17 cellular contexts compared by ENCODE assay signal in the genomic region with DNA sequence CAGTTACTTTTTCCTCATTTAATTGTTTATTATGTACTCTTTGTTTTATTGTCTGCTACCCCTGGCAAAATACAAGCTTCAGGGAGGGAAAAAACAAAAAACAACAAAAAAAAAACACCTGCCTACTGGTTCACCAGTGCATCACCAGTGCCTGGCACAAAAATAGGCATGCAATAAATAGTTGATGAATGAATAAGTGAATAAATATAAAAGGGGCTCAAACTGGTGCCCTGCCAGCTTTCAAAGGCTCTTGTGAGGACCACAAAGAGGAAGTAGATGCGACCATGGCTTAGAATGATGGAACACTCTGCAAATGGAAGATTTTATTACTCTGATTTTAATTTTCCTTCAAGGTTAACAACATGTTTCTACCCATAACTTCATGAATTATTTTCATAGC.
DNase-seq lines count a peak whose midpoint lies in the region; ATAC-seq and TF ChIP-seq lines count a peak whose summit lies in the region.
"Had no signal": no experiment of that assay in that cellular context is flagged by ENCODE, and none has a peak within 500 bp of the region (broad histone marks: within the 10 kb centered on the region; RNA-seq: fewer than 3 reads in every experiment).

No MANE protein-coding gene starts in this region.

- H3K4me3 ChIP-seq in SJSA1: no peak overlapping the region
- no peak overlapping the region for H3K4me3 ChIP-seq in gastroesophageal sphincter
- no peak overlapping the region for H3K4me3 ChIP-seq in tibial artery
- H3K4me3 ChIP-seq: dorsolateral prefrontal cortex had no signal

- DNase-seq in Kasumi-1 (lab: John Stamatoyannopoulos, UW): peak; percentile 36 to 66
- DNase-seq in SJSA1 (ENCODE audit: low read depth in 1 of 2, low spot score in 2 of 2): peak in 1 of 2 experiments; percentile 50
- DNase-seq in tibial artery: no peak
- DNase-seq in epidermal melanocyte (ENCODE audit: insufficient read length, low spot score): no peak
- no peak for DNase-seq in NCI-H2081 treated with DMSO at 0.1 percent for 48 hours (lab: John Stamatoyannopoulos, UW)
- DNase-seq: activated naive CD4-positive, alpha-beta T cell; C1 segment of cervical spinal cord; DMS153; dorsolateral prefrontal cortex; left ventricle myocardium superior; NCI-H1930; NCI-H526 treated with DMSO at 0.1 percent for 48 hours; stimulated activated CD4-positive, alpha-beta T cell treated with anti-CD3 and anti-CD28 coated beads, Interleukin-15, amount 100 ng/mL, for 24 hours had no signal

- TF ChIP-seq EP300 in gastroesophageal sphincter (IDR thresholded peaks at IDR 0.05): no peak

- intact Hi-C loops in tibial artery (cut with DNase I; ENCODE audit: low total_unique reads): no loop called here

- no peak for TF ChIP-seq CTCF in gastroesophageal sphincter (IDR thresholded peaks at IDR 0.05)
- TF ChIP-seq CTCF in tibial artery (IDR thresholded peaks at IDR 0.05): no peak

- H3K27ac ChIP-seq in SJSA1 (peak overlapping the region; percentile 97), gastroesophageal sphincter (peak overlapping the region in 3 of 4 donors; percentile 3 to 71 (median 66)), tibial artery (peak overlapping the region; percentile 58 to 68)
- H3K27ac ChIP-seq: dorsolateral prefrontal cortex had no signal

- no peaks in the 10 kb centered on the region for H3K36me3 ChIP-seq in SJSA1
- no peaks in the 10 kb centered on the region for H3K36me3 ChIP-seq in gastroesophageal sphincter
- H3K36me3 ChIP-seq in tibial artery: no peaks in the 10 kb centered on the region

- no peaks in the 10 kb centered on the region for H3K27me3 ChIP-seq in SJSA1 (replicated peaks)
- no peaks in the 10 kb centered on the region for H3K27me3 ChIP-seq in gastroesophageal sphincter
- H3K27me3 ChIP-seq in tibial artery: no peaks in the 10 kb centered on the region

- ATAC-seq in gastroesophageal sphincter: no peak
- ATAC-seq in GM21723 (IDR thresholded peaks at IDR 0.05; ENCODE audit: unreplicated experiment): no peak
- ATAC-seq: activated CD4-positive, CD25-positive, alpha-beta regulatory T cell treated with anti-CD3 and anti-CD28 coated beads, Interleukin-2, amount 50 U/mL, for 24 hours; natural killer cell treated with Interleukin-12 subunit alpha and Interleukin-12 subunit beta and Interleukin-15 and Interleukin-18, amount 100 ng/mL, for 72 hours had no signal

- H3K9me3 ChIP-seq in SJSA1 (replicated peaks) (no peaks in the 10 kb centered on the region), gastroesophageal sphincter (no peaks in the 10 kb centered on the region), tibial artery (no peaks in the 10 kb centered on the region)

- no peak for TF ChIP-seq POLR2A in gastroesophageal sphincter (IDR thresholded peaks at IDR 0.05)

- H3K4me1 ChIP-seq in SJSA1 (replicated peaks) (peaks cover 74% of the 10 kb centered on the region), gastroesophageal sphincter (peaks cover 0 to 10% (median 6%) of the 10 kb centered on the region in 3 donors), tibial artery (peaks cover 0 to 53% (median 13%) of the 10 kb centered on the region in 4 donors)

- 50 to 80% methylated on average over 1 of the region's 1 CpG for WGBS in gastroesophageal sphincter (ENCODE audit: low coverage in 1 of 2), 2 donors

Comparison
In these comparisons a context has a peak if more than half of its experiments do, and no peak if none do; other contexts are left out.
1. DNase-seq: peak in Kasumi-1 (2 of 2); none in tibial artery (0 of 2), epidermal melanocyte (single experiment) and NCI-H2081 treated with DMSO at 0.1 percent for 48 hours (single experiment).
2. Peak in every context shown above with its lines, with median percentiles within 50 percentile points of each other: H3K27ac ChIP-seq.